Comparison of ENCODE assay signal across 9 cellular contexts in genomic region chr4:8468746-8469535, GRCh38. TPM values are rescaled to one million over a fixed set of nuclear protein-coding genes. Genes with fewer than 3 reads are reported as not detected.
A peak's percentile ranks its signal among the peaks of the same experiment; 100 is the strongest.
DNase-seq lines count a peak whose midpoint lies in the region; ATAC-seq, FAIRE-seq and TF ChIP-seq lines count a peak whose summit lies in the region.
"Had no signal": no experiment of that assay in that cellular context is flagged by ENCODE, and none has a peak within 500 bp of the region (broad histone marks: within the 10 kb centered on the region; RNA-seq: fewer than 3 reads in every experiment).

No MANE protein-coding gene starts in this region.

- POLR2A ChIA-PET in A673 (lab: Charles Lee; ENCODE audit: low non-redundant PET): interaction anchor here (0.8 kb wide), 1 partner anchor 123 kb away, joined by 3 read pairs; no protein-coding TSS in a partner anchor

- peak; percentile 93 for TF ChIP-seq CTCF in A673 (conservative IDR thresholded peaks at IDR 0.05; ENCODE audit: low read depth, low read length)
- peak; percentile 90 for TF ChIP-seq CTCF in GM13976 (IDR thresholded peaks at IDR 0.05; ENCODE audit: borderline replicate concordance, control extremely low read depth, extremely low read depth, insufficient read depth, missing control alignments)
- peak; percentile 90 for TF ChIP-seq CTCF in OCI-LY3 (IDR thresholded peaks at IDR 0.05; ENCODE audit: low read depth, low read length)
- peak; percentile 97 for TF ChIP-seq CTCF in fibroblast of villous mesenchyme (IDR thresholded peaks at IDR 0.05; ENCODE audit: insufficient read depth, low read depth, low read length)
- TF ChIP-seq CTCF in omental fat pad (IDR thresholded peaks at IDR 0.05): peak in 1 of 3 donors; percentile 80

- no peak for FAIRE-seq in urothelium cell line (lab: Jason Lieb, UNC)

- H3K4me1 ChIP-seq in A673 (ENCODE audit: insufficient read depth, low read length, poor library complexity, severe bottlenecking) (peaks cover 3% of the 10 kb centered on the region), OCI-LY3 (ENCODE audit: low read length) (no peaks in the 10 kb centered on the region)

- in situ Hi-C loops in GM13976 (cut with MboI; ENCODE audit: low sequenced_read_pairs, unreplicated experiment): no loop called here

- H3K27ac ChIP-seq in A673 (ENCODE audit: low read depth, low read length, poor library complexity, severe bottlenecking) (no peak overlapping the region), OCI-LY3 (ENCODE audit: low read length) (no peak overlapping the region)
- H3K27ac ChIP-seq: skin epidermis had no signal

- no peak overlapping the region for H3K4me2 ChIP-seq in OCI-LY3 (ENCODE audit: low read length)

- H3K9ac ChIP-seq in OCI-LY3 (ENCODE audit: low read length): no peak overlapping the region

- peak; percentile 70 for DNase-seq in A673 (ENCODE audit: low spot score)
- peak; percentile 89 for DNase-seq in GM13976 (ENCODE audit: low spot score)
- peak; percentile 7 for DNase-seq in activated T-helper 1 cell treated with Interleukin-2 at 50 U/mL for 16 hours (ENCODE audit: low read depth)
- DNase-seq in fibroblast of villous mesenchyme (ENCODE audit: low read depth): peak; percentile 74
- DNase-seq in omental fat pad (ENCODE audit: low spot score): no peak
- peak; percentile 64 for DNase-seq in urothelium cell line (ENCODE audit: low spot score)

- intact Hi-C loops in A673 (cut with micrococcal nuclease; ENCODE audit: unreplicated experiment): loop anchor here (1.0 kb wide), 1 partner anchor 125 kb away; no protein-coding TSS in a partner anchor

- BruUV-seq in A673 (replicated peaks; lab: Mats Ljungman, UMichigan): no TSS peak

- H3K27me3 ChIP-seq in A673 (replicated peaks; ENCODE audit: insufficient read depth, low read depth, low read length, poor library complexity) (no peaks in the 10 kb centered on the region), OCI-LY3 (ENCODE audit: low read depth, low read length) (no peaks in the 10 kb centered on the region)

- CTCF ChIA-PET in A673 (lab: Charles Lee): interaction anchor here (0.6 to 1.2 kb wide), 3 partner anchors 36 to 130 kb away, joined by 3 read pairs; no protein-coding TSS in a partner anchor

- H3K36me3 ChIP-seq in A673 (ENCODE audit: insufficient read depth, low read length, poor library complexity, severe bottlenecking) (peaks cover 11% of the 10 kb centered on the region), OCI-LY3 (replicated peaks; ENCODE audit: low read depth, low read length) (peaks cover 30% of the 10 kb centered on the region)

- no peak overlapping the region for H2AFZ ChIP-seq in OCI-LY3 (ENCODE audit: low read depth, low read length)

- ATAC-seq in HG03135 (IDR thresholded peaks at IDR 0.05; ENCODE audit: unreplicated experiment) (peak; percentile 64), omental fat pad (ENCODE audit: low FRiP score) (peak; percentile 38)

- H3K4me3 ChIP-seq in A673 (ENCODE audit: low read depth, low read length, poor library complexity, severe bottlenecking) (no peak overlapping the region), OCI-LY3 (ENCODE audit: low read length) (no peak overlapping the region), fibroblast of villous mesenchyme (ENCODE audit: low read depth, low read length) (no peak overlapping the region)
- H3K4me3 ChIP-seq: skin epidermis had no signal

- H4K20me1 ChIP-seq in OCI-LY3 (ENCODE audit: insufficient read depth, low read length): no peaks in the 10 kb centered on the region

- H3K79me2 ChIP-seq in OCI-LY3 (ENCODE audit: low read length): no peaks in the 10 kb centered on the region

- H3K9me3 ChIP-seq in A673 (ENCODE audit: low read depth, low read length, poor library complexity, severe bottlenecking) (no peaks in the 10 kb centered on the region), OCI-LY3 (ENCODE audit: insufficient read depth, low read length) (no peaks in the 10 kb centered on the region)

RNA-seq across cellular contexts. Expression of gene TRMT44, which starts 28.4 kb away (rescaled TPM):
- 22.4 and 22.9 TPM in 2 replicates for total RNA-seq in A673 (2021)
- total RNA-seq in fibroblast of villous mesenchyme: 17.4 and 19.4 TPM in 2 replicates
- 10 to 100 TPM; 18.1 to 28.3 (median 23.1) TPM for total RNA-seq in omental fat pad

RNA-seq across cellular contexts. Expression of gene ACOX3, which starts 28.4 kb away (rescaled TPM):
- total RNA-seq in A673 (2021) (14.3 and 18.9 TPM in 2 replicates), fibroblast of villous mesenchyme (26.8 and 32.5 TPM in 2 replicates), omental fat pad (10 to 100 TPM; 14.7 to 28.2 (median 23.6) TPM)
